In the genomic region with DNA sequence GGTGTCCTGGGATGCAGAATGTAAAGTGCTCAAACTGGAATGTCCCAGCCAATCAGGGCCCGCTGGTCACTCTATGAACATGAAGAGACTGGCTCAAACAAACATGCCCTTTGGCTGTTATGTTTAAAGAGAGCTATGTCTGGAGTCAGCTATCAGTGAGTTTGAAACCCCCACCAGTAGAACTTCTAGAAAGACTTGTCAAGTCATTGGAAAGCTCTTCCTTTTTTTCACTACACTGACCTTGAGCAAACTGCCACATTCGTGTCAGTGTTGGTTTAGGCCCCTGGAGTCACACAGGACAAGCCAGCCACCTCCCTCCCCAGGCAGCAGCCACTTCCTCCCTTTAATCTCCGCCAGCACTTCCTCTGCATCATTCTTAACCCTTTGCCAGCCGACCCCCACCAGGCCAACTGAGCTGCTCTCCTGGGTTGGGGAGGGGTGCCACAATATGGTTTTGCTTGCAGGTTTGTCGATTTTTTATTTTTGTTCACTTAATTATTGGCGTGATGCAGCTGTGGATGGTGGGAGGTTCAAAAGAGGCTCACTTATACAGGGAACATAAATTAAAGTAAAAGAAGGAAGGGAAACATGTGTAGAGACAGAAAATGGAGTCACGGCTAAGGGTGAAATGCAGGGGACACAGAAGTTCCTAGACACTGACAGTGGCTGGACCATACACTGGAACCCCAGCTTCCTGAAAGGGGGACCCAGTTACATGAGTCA, we compare ENCODE assay signal across 1 cellular context.
TF ChIP-seq lines count a peak whose summit lies in the region.

No MANE protein-coding gene starts in this region.

TF ChIP-seq in HepG2, 621 proteins besides CTCF, POLR2A, EP300 and RAD21 (continued from another document and continues in another):
- TF ChIP-seq, protein P1, sequence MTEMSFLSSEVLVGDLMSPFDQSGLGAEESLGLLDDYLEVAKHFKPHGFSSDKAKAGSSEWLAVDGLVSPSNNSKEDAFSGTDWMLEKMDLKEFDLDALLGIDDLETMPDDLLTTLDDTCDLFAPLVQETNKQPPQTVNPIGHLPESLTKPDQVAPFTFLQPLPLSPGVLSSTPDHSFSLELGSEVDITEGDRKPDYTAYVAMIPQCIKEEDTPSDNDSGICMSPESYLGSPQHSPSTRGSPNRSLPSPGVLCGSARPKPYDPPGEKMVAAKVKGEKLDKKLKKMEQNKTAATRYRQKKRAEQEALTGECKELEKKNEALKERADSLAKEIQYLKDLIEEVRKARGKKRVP (CRISPR knock-in tag; IDR thresholded peaks at IDR 0.05) = 0 out of 4 replicates have a peak, but pooled peaks of 1 of the 2 experiments have one; percentile 32
- peak; percentile 99 for TF ChIP-seq ZNF652 (CRISPR knock-in tag; IDR thresholded peaks at IDR 0.05; ENCODE audit: borderline replicate concordance, low read depth)
- TF ChIP-seq MZF1 (CRISPR knock-in tag; IDR thresholded peaks at IDR 0.05; ENCODE audit: borderline replicate concordance) = no peak
- no peak for TF ChIP-seq ZNF557 (CRISPR knock-in tag; IDR thresholded peaks at IDR 0.05)
- peak; percentile 90 for TF ChIP-seq NCOA2 (CRISPR knock-in tag; IDR thresholded peaks at IDR 0.05)
- TF ChIP-seq ZNF460 (CRISPR knock-in tag; IDR thresholded peaks at IDR 0.05; ENCODE audit: borderline replicate concordance) = no peak
- TF ChIP-seq, protein P2, sequence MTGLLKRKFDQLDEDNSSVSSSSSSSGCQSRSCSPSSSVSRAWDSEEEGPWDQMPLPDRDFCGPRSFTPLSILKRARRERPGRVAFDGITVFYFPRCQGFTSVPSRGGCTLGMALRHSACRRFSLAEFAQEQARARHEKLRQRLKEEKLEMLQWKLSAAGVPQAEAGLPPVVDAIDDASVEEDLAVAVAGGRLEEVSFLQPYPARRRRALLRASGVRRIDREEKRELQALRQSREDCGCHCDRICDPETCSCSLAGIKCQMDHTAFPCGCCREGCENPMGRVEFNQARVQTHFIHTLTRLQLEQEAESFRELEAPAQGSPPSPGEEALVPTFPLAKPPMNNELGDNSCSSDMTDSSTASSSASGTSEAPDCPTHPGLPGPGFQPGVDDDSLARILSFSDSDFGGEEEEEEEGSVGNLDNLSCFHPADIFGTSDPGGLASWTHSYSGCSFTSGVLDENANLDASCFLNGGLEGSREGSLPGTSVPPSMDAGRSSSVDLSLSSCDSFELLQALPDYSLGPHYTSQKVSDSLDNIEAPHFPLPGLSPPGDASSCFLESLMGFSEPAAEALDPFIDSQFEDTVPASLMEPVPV (CRISPR knock-in tag; IDR thresholded peaks at IDR 0.05) = no peak
- no peak for TF ChIP-seq NFE2 (CRISPR knock-in tag; IDR thresholded peaks at IDR 0.05)
- TF ChIP-seq, protein P3, sequence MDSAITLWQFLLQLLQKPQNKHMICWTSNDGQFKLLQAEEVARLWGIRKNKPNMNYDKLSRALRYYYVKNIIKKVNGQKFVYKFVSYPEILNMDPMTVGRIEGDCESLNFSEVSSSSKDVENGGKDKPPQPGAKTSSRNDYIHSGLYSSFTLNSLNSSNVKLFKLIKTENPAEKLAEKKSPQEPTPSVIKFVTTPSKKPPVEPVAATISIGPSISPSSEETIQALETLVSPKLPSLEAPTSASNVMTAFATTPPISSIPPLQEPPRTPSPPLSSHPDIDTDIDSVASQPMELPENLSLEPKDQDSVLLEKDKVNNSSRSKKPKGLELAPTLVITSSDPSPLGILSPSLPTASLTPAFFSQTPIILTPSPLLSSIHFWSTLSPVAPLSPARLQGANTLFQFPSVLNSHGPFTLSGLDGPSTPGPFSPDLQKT (CRISPR knock-in tag; IDR thresholded peaks at IDR 0.05; ENCODE audit: borderline replicate concordance) = no peak
- no peak for TF ChIP-seq ATRX (CRISPR knock-in tag; IDR thresholded peaks at IDR 0.05; ENCODE audit: borderline replicate concordance)
- TF ChIP-seq KLF15 (CRISPR knock-in tag; IDR thresholded peaks at IDR 0.05; ENCODE audit: borderline replicate concordance) = no peak
- peak; percentile 95 for TF ChIP-seq PITX1 (CRISPR knock-in tag; IDR thresholded peaks at IDR 0.05)
- no peak for TF ChIP-seq ZNF781 (CRISPR knock-in tag; IDR thresholded peaks at IDR 0.05; ENCODE audit: borderline replicate concordance, not compliant biosample characterization)
- no peak for TF ChIP-seq ZNF790 (CRISPR knock-in tag; IDR thresholded peaks at IDR 0.05; ENCODE audit: borderline replicate concordance)
- TF ChIP-seq, protein P4, sequence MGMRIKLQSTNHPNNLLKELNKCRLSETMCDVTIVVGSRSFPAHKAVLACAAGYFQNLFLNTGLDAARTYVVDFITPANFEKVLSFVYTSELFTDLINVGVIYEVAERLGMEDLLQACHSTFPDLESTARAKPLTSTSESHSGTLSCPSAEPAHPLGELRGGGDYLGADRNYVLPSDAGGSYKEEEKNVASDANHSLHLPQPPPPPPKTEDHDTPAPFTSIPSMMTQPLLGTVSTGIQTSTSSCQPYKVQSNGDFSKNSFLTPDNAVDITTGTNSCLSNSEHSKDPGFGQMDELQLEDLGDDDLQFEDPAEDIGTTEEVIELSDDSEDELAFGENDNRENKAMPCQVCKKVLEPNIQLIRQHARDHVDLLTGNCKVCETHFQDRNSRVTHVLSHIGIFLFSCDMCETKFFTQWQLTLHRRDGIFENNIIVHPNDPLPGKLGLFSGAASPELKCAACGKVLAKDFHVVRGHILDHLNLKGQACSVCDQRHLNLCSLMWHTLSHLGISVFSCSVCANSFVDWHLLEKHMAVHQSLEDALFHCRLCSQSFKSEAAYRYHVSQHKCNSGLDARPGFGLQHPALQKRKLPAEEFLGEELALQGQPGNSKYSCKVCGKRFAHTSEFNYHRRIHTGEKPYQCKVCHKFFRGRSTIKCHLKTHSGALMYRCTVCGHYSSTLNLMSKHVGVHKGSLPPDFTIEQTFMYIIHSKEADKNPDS (CRISPR knock-in tag; IDR thresholded peaks at IDR 0.05) = no peak
- TF ChIP-seq SATB2 (CRISPR knock-in tag; IDR thresholded peaks at IDR 0.05) = no peak
- no peak for TF ChIP-seq FIP1L1 (IDR thresholded peaks at IDR 0.05; ENCODE audit: borderline replicate concordance, insufficient read depth, low read depth, low read length)
- TF ChIP-seq HOXA7 (CRISPR knock-in tag; IDR thresholded peaks at IDR 0.05) = no peak
- peak; percentile 63 for TF ChIP-seq ZFX (CRISPR knock-in tag; IDR thresholded peaks at IDR 0.05; ENCODE audit: low read depth)
- TF ChIP-seq, protein P5, sequence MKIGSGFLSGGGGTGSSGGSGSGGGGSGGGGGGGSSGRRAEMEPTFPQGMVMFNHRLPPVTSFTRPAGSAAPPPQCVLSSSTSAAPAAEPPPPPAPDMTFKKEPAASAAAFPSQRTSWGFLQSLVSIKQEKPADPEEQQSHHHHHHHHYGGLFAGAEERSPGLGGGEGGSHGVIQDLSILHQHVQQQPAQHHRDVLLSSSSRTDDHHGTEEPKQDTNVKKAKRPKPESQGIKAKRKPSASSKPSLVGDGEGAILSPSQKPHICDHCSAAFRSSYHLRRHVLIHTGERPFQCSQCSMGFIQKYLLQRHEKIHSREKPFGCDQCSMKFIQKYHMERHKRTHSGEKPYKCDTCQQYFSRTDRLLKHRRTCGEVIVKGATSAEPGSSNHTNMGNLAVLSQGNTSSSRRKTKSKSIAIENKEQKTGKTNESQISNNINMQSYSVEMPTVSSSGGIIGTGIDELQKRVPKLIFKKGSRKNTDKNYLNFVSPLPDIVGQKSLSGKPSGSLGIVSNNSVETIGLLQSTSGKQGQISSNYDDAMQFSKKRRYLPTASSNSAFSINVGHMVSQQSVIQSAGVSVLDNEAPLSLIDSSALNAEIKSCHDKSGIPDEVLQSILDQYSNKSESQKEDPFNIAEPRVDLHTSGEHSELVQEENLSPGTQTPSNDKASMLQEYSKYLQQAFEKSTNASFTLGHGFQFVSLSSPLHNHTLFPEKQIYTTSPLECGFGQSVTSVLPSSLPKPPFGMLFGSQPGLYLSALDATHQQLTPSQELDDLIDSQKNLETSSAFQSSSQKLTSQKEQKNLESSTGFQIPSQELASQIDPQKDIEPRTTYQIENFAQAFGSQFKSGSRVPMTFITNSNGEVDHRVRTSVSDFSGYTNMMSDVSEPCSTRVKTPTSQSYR (CRISPR knock-in tag; IDR thresholded peaks at IDR 0.05; ENCODE audit: borderline replicate concordance) = peak; percentile 76
- no peak for TF ChIP-seq MYNN (CRISPR knock-in tag; IDR thresholded peaks at IDR 0.05; ENCODE audit: low read depth)
- TF ChIP-seq ZNF629 (CRISPR knock-in tag; conservative IDR thresholded peaks at IDR 0.05) = peak; percentile 34; the same call in 1 of the 2 replicates
- TF ChIP-seq, protein P6, sequence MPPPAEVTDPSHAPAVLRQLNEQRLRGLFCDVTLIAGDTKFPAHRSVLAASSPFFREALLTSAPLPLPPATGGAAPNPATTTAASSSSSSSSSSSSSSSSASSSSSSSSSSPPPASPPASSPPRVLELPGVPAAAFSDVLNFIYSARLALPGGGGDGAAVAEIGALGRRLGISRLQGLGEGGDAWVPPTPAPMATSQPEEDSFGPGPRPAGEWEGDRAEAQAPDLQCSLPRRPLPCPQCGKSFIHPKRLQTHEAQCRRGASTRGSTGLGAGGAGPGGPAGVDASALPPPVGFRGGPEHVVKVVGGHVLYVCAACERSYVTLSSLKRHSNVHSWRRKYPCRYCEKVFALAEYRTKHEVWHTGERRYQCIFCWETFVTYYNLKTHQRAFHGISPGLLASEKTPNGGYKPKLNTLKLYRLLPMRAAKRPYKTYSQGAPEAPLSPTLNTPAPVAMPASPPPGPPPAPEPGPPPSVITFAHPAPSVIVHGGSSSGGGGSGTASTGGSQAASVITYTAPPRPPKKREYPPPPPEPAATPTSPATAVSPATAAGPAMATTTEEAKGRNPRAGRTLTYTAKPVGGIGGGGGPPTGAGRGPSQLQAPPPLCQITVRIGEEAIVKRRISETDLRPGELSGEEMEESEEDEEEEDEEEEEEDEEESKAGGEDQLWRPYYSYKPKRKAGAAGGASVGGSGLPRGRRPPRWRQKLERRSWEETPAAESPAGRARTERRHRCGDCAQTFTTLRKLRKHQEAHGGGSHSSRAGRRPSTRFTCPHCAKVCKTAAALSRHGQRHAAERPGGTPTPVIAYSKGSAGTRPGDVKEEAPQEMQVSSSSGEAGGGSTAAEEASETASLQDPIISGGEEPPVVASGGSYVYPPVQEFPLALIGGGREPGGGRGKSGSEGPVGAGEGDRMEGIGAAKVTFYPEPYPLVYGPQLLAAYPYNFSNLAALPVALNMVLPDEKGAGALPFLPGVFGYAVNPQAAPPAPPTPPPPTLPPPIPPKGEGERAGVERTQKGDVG (CRISPR knock-in tag; IDR thresholded peaks at IDR 0.05; ENCODE audit: borderline replicate concordance) = no peak
- TF ChIP-seq, protein P7, sequence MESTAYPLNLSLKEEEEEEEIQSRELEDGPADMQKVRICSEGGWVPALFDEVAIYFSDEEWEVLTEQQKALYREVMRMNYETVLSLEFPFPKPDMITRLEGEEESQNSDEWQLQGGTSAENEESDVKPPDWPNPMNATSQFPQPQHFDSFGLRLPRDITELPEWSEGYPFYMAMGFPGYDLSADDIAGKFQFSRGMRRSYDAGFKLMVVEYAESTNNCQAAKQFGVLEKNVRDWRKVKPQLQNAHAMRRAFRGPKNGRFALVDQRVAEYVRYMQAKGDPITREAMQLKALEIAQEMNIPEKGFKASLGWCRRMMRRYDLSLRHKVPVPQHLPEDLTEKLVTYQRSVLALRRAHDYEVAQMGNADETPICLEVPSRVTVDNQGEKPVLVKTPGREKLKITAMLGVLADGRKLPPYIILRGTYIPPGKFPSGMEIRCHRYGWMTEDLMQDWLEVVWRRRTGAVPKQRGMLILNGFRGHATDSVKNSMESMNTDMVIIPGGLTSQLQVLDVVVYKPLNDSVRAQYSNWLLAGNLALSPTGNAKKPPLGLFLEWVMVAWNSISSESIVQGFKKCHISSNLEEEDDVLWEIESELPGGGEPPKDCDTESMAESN (CRISPR knock-in tag; conservative IDR thresholded peaks at IDR 0.05) = peak; percentile 71
- TF ChIP-seq, protein P8, sequence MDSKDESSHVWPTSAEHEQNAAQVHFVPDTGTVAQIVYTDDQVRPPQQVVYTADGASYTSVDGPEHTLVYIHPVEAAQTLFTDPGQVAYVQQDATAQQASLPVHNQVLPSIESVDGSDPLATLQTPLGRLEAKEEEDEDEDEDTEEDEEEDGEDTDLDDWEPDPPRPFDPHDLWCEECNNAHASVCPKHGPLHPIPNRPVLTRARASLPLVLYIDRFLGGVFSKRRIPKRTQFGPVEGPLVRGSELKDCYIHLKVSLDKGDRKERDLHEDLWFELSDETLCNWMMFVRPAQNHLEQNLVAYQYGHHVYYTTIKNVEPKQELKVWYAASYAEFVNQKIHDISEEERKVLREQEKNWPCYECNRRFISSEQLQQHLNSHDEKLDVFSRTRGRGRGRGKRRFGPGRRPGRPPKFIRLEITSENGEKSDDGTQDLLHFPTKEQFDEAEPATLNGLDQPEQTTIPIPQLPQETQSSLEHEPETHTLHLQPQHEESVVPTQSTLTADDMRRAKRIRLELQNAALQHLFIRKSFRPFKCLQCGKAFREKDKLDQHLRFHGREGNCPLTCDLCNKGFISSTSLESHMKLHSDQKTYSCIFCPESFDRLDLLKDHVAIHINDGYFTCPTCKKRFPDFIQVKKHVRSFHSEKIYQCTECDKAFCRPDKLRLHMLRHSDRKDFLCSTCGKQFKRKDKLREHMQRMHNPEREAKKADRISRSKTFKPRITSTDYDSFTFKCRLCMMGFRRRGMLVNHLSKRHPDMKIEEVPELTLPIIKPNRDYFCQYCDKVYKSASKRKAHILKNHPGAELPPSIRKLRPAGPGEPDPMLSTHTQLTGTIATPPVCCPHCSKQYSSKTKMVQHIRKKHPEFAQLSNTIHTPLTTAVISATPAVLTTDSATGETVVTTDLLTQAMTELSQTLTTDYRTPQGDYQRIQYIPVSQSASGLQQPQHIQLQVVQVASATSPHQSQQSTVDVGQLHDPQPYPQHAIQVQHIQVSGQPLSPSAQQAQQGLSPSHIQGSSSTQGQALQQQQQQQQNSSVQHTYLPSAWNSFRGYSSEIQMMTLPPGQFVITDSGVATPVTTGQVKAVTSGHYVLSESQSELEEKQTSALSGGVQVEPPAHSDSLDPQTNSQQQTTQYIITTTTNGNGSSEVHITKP (CRISPR knock-in tag; IDR thresholded peaks at IDR 0.05; ENCODE audit: low read depth) = 0 out of 2 replicates have a peak, but pooled peaks have one; percentile 35
- no peak for TF ChIP-seq ZNF562 (CRISPR knock-in tag; IDR thresholded peaks at IDR 0.05; ENCODE audit: borderline replicate concordance)
- TF ChIP-seq ZSCAN12 (CRISPR knock-in tag; IDR thresholded peaks at IDR 0.05) = no peak
- no peak for TF ChIP-seq XRCC5 (optimal IDR thresholded peaks at IDR 0.05; ENCODE audit: low read length)
- no peak for TF ChIP-seq ATM (IDR thresholded peaks at IDR 0.05; ENCODE audit: borderline replicate concordance)
- TF ChIP-seq ZNF143 (CRISPR knock-in tag; IDR thresholded peaks at IDR 0.05) = 0 out of 2 replicates have a peak, but pooled peaks have one; percentile 34
- no peak for TF ChIP-seq BRD4 (CRISPR knock-in tag; IDR thresholded peaks at IDR 0.05)
- no peak for TF ChIP-seq MTF2 (CRISPR knock-in tag; IDR thresholded peaks at IDR 0.05; ENCODE audit: borderline replicate concordance)
